ENCODE assay signal across 1 cellular context in genomic region chr3:183262979-183263378, GRCh38.
TF ChIP-seq lines count a peak whose summit lies in the region.

No MANE protein-coding gene starts in this region.

TF ChIP-seq in GM23338, 12 proteins besides CTCF, POLR2A, EP300 and RAD21 (continued from another document):
- TF ChIP-seq, protein P1, sequence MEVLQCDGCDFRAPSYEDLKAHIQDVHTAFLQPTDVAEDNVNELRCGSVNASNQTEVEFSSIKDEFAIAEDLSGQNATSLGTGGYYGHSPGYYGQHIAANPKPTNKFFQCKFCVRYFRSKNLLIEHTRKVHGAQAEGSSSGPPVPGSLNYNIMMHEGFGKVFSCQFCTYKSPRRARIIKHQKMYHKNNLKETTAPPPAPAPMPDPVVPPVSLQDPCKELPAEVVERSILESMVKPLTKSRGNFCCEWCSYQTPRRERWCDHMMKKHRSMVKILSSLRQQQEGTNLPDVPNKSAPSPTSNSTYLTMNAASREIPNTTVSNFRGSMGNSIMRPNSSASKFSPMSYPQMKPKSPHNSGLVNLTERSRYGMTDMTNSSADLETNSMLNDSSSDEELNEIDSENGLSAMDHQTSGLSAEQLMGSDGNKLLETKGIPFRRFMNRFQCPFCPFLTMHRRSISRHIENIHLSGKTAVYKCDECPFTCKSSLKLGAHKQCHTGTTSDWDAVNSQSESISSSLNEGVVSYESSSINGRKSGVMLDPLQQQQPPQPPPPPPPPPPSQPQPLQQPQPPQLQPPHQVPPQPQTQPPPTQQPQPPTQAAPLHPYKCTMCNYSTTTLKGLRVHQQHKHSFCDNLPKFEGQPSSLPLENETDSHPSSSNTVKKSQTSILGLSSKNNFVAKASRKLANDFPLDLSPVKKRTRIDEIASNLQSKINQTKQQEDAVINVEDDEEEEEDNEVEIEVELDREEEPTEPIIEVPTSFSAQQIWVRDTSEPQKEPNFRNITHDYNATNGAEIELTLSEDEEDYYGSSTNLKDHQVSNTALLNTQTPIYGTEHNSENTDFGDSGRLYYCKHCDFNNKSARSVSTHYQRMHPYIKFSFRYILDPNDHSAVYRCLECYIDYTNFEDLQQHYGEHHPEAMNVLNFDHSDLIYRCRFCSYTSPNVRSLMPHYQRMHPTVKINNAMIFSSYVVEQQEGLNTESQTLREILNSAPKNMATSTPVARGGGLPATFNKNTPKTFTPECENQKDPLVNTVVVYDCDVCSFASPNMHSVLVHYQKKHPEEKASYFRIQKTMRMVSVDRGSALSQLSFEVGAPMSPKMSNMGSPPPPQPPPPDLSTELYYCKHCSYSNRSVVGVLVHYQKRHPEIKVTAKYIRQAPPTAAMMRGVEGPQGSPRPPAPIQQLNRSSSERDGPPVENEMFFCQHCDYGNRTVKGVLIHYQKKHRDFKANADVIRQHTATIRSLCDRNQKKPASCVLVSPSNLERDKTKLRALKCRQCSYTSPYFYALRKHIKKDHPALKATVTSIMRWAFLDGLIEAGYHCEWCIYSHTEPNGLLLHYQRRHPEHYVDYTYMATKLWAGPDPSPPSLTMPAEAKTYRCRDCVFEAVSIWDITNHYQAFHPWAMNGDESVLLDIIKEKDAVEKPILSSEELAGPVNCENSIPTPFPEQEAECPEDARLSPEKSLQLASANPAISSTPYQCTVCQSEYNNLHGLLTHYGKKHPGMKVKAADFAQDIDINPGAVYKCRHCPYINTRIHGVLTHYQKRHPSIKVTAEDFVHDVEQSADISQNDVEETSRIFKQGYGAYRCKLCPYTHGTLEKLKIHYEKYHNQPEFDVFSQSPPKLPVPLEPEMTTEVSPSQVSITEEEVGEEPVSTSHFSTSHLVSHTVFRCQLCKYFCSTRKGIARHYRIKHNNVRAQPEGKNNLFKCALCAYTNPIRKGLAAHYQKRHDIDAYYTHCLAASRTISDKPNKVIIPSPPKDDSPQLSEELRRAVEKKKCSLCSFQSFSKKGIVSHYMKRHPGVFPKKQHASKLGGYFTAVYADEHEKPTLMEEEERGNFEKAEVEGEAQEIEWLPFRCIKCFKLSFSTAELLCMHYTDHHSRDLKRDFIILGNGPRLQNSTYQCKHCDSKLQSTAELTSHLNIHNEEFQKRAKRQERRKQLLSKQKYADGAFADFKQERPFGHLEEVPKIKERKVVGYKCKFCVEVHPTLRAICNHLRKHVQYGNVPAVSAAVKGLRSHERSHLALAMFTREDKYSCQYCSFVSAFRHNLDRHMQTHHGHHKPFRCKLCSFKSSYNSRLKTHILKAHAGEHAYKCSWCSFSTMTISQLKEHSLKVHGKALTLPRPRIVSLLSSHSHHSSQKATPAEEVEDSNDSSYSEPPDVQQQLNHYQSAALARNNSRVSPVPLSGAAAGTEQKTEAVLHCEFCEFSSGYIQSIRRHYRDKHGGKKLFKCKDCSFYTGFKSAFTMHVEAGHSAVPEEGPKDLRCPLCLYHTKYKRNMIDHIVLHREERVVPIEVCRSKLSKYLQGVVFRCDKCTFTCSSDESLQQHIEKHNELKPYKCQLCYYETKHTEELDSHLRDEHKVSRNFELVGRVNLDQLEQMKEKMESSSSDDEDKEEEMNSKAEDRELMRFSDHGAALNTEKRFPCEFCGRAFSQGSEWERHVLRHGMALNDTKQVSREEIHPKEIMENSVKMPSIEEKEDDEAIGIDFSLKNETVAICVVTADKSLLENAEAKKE (CRISPR knock-in tag; IDR thresholded peaks at IDR 0.05): no peak
TF ChIP-seq in GM23338: peak in this region for 0.
